Comparison of ENCODE assay signal across 1 cellular context in the genomic region with DNA sequence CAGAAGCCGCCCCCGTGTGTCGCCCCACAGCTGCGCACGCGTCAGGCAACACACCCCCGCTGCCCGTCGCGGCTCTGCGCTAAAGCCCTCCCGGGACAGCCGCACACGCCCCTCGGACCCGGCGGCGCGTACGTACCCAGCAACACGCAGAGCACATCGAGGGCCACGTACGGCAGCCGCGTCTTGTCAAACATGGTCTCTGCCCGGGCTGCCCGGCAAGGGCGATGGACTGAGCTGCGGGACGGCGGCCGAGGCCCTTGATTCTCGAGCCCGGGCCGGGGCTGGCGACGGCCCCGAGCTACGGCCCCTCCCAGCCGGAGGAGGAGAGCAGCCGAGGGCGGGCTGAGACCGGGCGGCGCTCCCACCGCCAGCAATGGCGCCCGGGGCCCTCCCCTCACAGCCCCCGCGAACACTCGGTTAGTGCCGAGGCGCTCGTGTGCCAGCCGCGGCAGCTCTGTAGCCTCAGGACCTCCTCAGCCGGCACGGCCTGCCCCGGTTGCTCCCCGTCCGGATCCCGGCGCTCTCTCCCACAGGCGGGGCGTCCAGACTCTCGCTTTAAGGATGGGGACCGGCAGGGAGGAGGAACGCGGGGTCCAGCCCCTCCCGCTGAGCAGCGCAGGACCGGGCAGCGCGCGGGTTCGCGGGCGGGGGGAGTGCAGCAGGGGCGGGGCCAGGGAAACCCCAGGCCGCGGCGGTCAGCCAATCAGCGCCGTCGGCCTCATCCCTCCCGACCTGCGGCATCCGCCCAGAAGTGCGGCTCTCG.
TF ChIP-seq lines count a peak whose summit lies in the region.

A gene (minus strand): TSS at position 529 of the 763 bp plus-strand sequence. CDS start 335 bp downstream, at position 194.

TF ChIP-seq in IMR-90, 13 proteins besides CTCF, POLR2A, EP300 and RAD21:
- TF ChIP-seq RCOR1 (IDR thresholded peaks at IDR 0.05; ENCODE audit: insufficient replicate concordance, low read length) (peak; percentile 12), CEBPB (IDR thresholded peaks at IDR 0.05; ENCODE audit: low read depth, low read length) (no peak), MAZ (IDR thresholded peaks at IDR 0.05; ENCODE audit: borderline replicate concordance, low read depth, low read length) (peak; percentile 88; the same call in 1 of the 2 replicates), RFX5 (IDR thresholded peaks at IDR 0.05; ENCODE audit: low read depth, low read length) (0 out of 2 replicates have a peak, but pooled peaks have one; percentile 35)
- TF ChIP-seq, protein P1, sequence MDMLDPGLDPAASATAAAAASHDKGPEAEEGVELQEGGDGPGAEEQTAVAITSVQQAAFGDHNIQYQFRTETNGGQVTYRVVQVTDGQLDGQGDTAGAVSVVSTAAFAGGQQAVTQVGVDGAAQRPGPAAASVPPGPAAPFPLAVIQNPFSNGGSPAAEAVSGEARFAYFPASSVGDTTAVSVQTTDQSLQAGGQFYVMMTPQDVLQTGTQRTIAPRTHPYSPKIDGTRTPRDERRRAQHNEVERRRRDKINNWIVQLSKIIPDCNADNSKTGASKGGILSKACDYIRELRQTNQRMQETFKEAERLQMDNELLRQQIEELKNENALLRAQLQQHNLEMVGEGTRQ (IDR thresholded peaks at IDR 0.05; ENCODE audit: low read depth, low read length), result no peak
